Comparison of ENCODE assay signal across 23 cellular contexts in the genomic region with DNA sequence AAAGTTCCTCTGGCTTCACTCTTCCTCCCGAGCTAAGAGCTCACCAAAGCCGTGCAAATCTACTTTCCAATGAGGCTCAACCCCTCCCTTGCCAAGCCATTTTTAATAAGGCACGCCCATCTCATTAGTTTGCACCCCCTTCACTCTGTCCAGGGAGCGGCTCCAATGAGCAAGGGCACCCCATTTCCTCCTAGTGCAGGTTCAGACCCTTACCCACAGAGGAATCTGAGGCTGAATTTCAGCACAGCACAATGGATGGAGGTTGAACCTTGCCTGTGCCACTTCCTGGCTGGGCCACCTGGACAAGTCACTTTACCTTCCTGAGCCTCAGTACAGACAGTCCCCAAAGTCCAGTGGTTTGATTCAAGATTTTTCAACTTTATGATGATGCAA. TPM values are rescaled to one million over a fixed set of nuclear protein-coding genes. Genes with fewer than 3 reads are reported as not detected.
A peak's percentile ranks its signal among the peaks of the same experiment; 100 is the strongest.
DNase-seq lines count a peak whose midpoint lies in the region; ATAC-seq and TF ChIP-seq lines count a peak whose summit lies in the region.
"Had no signal": no experiment of that assay in that cellular context is flagged by ENCODE, and none has a peak within 500 bp of the region (broad histone marks: within the 10 kb centered on the region; RNA-seq: fewer than 3 reads in every experiment).

No MANE protein-coding gene starts in this region.

- no peak for TF ChIP-seq POLR2A in breast epithelium (IDR thresholded peaks at IDR 0.05)
- TF ChIP-seq POLR2A in GM18505 (IDR thresholded peaks at IDR 0.05; ENCODE audit: borderline replicate concordance, extremely low read depth, insufficient read depth, insufficient read length): no peak

- H3K27me3 ChIP-seq in breast epithelium: no peaks in the 10 kb centered on the region
- no peaks in the 10 kb centered on the region for H3K27me3 ChIP-seq in CD8-positive, alpha-beta memory T cell (ENCODE audit: insufficient read depth, low read length, poor library complexity, severe bottlenecking)
- H3K27me3 ChIP-seq: BLaER1, SJCRH30 had no signal

- no peak for ATAC-seq in activated naive CD8-positive, alpha-beta T cell treated with anti-CD3 and anti-CD28 coated beads, Interleukin-2, amount 50 U/mL, for 24 hours
- ATAC-seq in GM18505 (IDR thresholded peaks at IDR 0.05; ENCODE audit: unreplicated experiment) (no peak), HG03025 (IDR thresholded peaks at IDR 0.05; ENCODE audit: low FRiP score, unreplicated experiment) (no peak)
- ATAC-seq: GM23338 had no signal

- no peaks in the 10 kb centered on the region for H3K4me1 ChIP-seq in breast epithelium
- no peaks in the 10 kb centered on the region for H3K4me1 ChIP-seq in CD8-positive, alpha-beta memory T cell (ENCODE audit: insufficient read depth, low read length)
- H3K4me1 ChIP-seq: HAP-1, SJCRH30 had no signal

- intact Hi-C loops in MCF 10A (cut with micrococcal nuclease): no loop called here
- intact Hi-C loops in breast epithelium (cut with DNase I; ENCODE audit: low total_unique reads): no loop called here
- intact Hi-C loops in posterior vena cava (cut with DNase I): no loop called here

- H3K27ac ChIP-seq in breast epithelium: no peak overlapping the region
- H3K27ac ChIP-seq in CD8-positive, alpha-beta memory T cell (ENCODE audit: low read depth, low read length): no peak overlapping the region
- H3K27ac ChIP-seq: BLaER1, KMS-11, SJCRH30 had no signal

- CTCF ChIA-PET in MCF 10A (lab: Yijun Ruan, JAX): interaction anchor here (0.6 to 1.6 kb wide), 2 partner anchors 27 to 96 kb away, joined by 4 read pairs; no protein-coding TSS in a partner anchor
- CTCF ChIA-PET in CD8-positive, alpha-beta memory T cell (lab: Charles Lee): interaction anchor here (0.8 to 1.6 kb wide), 4 partner anchors 9 to 28 kb away, joined by 3 to 6 read pairs (median 3); a partner anchor contains a TSS

- H3K27ac Mint-ChIP-seq in MCF 10A (ENCODE audit: low read depth, unreplicated experiment) (peak overlapping the region; percentile 63), neural crest cell (ENCODE audit: unreplicated experiment) (no peak overlapping the region)
- H3K27ac Mint-ChIP-seq in CD8-positive, alpha-beta memory T cell: peak overlapping the region in 5 of 8 donors; percentile 30 to 45 (median 37)
- H3K27ac Mint-ChIP-seq in activated naive CD8-positive, alpha-beta T cell treated with anti-CD3 and anti-CD28 coated beads, Interleukin-2, amount 50 U/mL, for 24 hours: peak overlapping the region; percentile 54
- H3K27ac Mint-ChIP-seq: GM23338, HFFc6 had no signal

- peaks cover 4% of the 10 kb centered on the region for H3K36me3 ChIP-seq in breast epithelium
- peaks cover 44% of the 10 kb centered on the region for H3K36me3 ChIP-seq in CD8-positive, alpha-beta memory T cell (ENCODE audit: insufficient read depth, low read length)

- POLR2A ChIA-PET in MCF 10A (lab: Yijun Ruan, JAX): interaction anchor here (0.5 to 6.8 kb wide), 5 partner anchors 8 to 105 kb away, joined by 3 to 33 read pairs (median 10); a partner anchor contains a TSS
- POLR2A ChIA-PET in CD8-positive, alpha-beta memory T cell (lab: Charles Lee): no interaction called here

- no peak overlapping the region for H3K4me3 Mint-ChIP-seq in MCF 10A (ENCODE audit: unreplicated experiment)
- H3K4me3 Mint-ChIP-seq in CD8-positive, alpha-beta memory T cell: no peak overlapping the region
- H3K4me3 Mint-ChIP-seq in activated naive CD8-positive, alpha-beta T cell treated with anti-CD3 and anti-CD28 coated beads, Interleukin-2, amount 50 U/mL, for 24 hours: no peak overlapping the region
- no peak overlapping the region for H3K4me3 Mint-ChIP-seq in neural crest cell
- H3K4me3 Mint-ChIP-seq: GM23338, HFFc6, IgD-negative memory B cell had no signal

- H3K9me3 Mint-ChIP-seq in MCF 10A (ENCODE audit: unreplicated experiment): no peaks in the 10 kb centered on the region
- H3K9me3 Mint-ChIP-seq in CD8-positive, alpha-beta memory T cell: no peaks in the 10 kb centered on the region
- H3K9me3 Mint-ChIP-seq in activated naive CD8-positive, alpha-beta T cell treated with anti-CD3 and anti-CD28 coated beads, Interleukin-2, amount 50 U/mL, for 24 hours: no peaks in the 10 kb centered on the region
- no peaks in the 10 kb centered on the region for H3K9me3 Mint-ChIP-seq in neural crest cell
- H3K9me3 Mint-ChIP-seq: GM23338, HFFc6, IgD-negative memory B cell had no signal

- no peaks in the 10 kb centered on the region for H3K9me3 ChIP-seq in breast epithelium
- H3K9me3 ChIP-seq in CD8-positive, alpha-beta memory T cell (ENCODE audit: low read length): no peaks in the 10 kb centered on the region
- H3K9me3 ChIP-seq: BLaER1, HAP-1, SJCRH30 had no signal

- no peak for DNase-seq in MCF 10A (ENCODE audit: unreplicated experiment)
- DNase-seq in breast epithelium (ENCODE audit: low spot score in 2 of 2): no peak
- no peak for DNase-seq in CD8-positive, alpha-beta memory T cell
- DNase-seq in activated naive CD8-positive, alpha-beta T cell treated with anti-CD3 and anti-CD28 coated beads, Interleukin-2, amount 50 U/mL, for 24 hours: no peak
- no peak for DNase-seq in neural crest cell (ENCODE audit: low read depth, low spot score)
- no peak for DNase-seq in posterior vena cava (ENCODE audit: low spot score)
- DNase-seq: DMS153, HFFc6, NCI-H1092, NCI-H1417 treated with DMSO at 0.1 percent for 48 hours, NCI-H187, NCI-H2081 treated with DMSO at 0.1 percent for 48 hours, NCI-H2171, NCI-H345, NCI-H774 had no signal

- H3K36me3 Mint-ChIP-seq in MCF 10A (ENCODE audit: insufficient read depth, unreplicated experiment) (peaks cover 99% of the 10 kb centered on the region), neural crest cell (ENCODE audit: low read depth) (peaks cover 21% of the 10 kb centered on the region)
- H3K36me3 Mint-ChIP-seq in CD8-positive, alpha-beta memory T cell: peaks cover 7 to 85% (median 21%) of the 10 kb centered on the region in 3 donors
- H3K36me3 Mint-ChIP-seq in activated naive CD8-positive, alpha-beta T cell treated with anti-CD3 and anti-CD28 coated beads, Interleukin-2, amount 50 U/mL, for 24 hours (ENCODE audit: low read depth): peaks cover 23% of the 10 kb centered on the region

- H3K4me3 ChIP-seq in breast epithelium: no peak overlapping the region
- H3K4me3 ChIP-seq in CD8-positive, alpha-beta memory T cell (ENCODE audit: low read length): no peak overlapping the region
- H3K4me3 ChIP-seq: BLaER1, GM23338, HAP-1, SJCRH30 had no signal

- H3K4me1 Mint-ChIP-seq in MCF 10A (ENCODE audit: insufficient read depth, unreplicated experiment) (no peaks in the 10 kb centered on the region), neural crest cell (no peaks in the 10 kb centered on the region)
- H3K4me1 Mint-ChIP-seq in CD8-positive, alpha-beta memory T cell: peaks cover 3 to 22% (median 11%) of the 10 kb centered on the region in 3 donors
- peaks cover 9% of the 10 kb centered on the region for H3K4me1 Mint-ChIP-seq in activated naive CD8-positive, alpha-beta T cell treated with anti-CD3 and anti-CD28 coated beads, Interleukin-2, amount 50 U/mL, for 24 hours
- H3K4me1 Mint-ChIP-seq: IgD-negative memory B cell had no signal

- no TSS peak for BruUV-seq in MCF 10A (replicated peaks; lab: Mats Ljungman, UMichigan)

- TF ChIP-seq CTCF in MCF 10A (IDR thresholded peaks at IDR 0.05; ENCODE audit: unreplicated experiment): no peak
- no peak for TF ChIP-seq CTCF in breast epithelium (IDR thresholded peaks at IDR 0.05)
- peak; percentile 1 for TF ChIP-seq CTCF in neural crest cell (conservative IDR thresholded peaks at IDR 0.05)

- H3K27me3 Mint-ChIP-seq in MCF 10A (ENCODE audit: insufficient read depth, unreplicated experiment) (no peaks in the 10 kb centered on the region), neural crest cell (ENCODE audit: low read depth) (no peaks in the 10 kb centered on the region)
- H3K27me3 Mint-ChIP-seq in CD8-positive, alpha-beta memory T cell: no peaks in the 10 kb centered on the region
- H3K27me3 Mint-ChIP-seq in activated naive CD8-positive, alpha-beta T cell treated with anti-CD3 and anti-CD28 coated beads, Interleukin-2, amount 50 U/mL, for 24 hours: no peaks in the 10 kb centered on the region
- H3K27me3 Mint-ChIP-seq: IgD-negative memory B cell had no signal

RNA-seq across cellular contexts. Expression of a gene that starts 25.4 kb away (rescaled TPM):
- total RNA-seq in MCF 10A (2022): 73.3 and 83.6 TPM in 2 replicates
- total RNA-seq in breast epithelium: 10 to 100 TPM; 57.4 to 74.2 (median 61.3) TPM
- 10 to 100 TPM; 38.8 to 38.9 TPM for total RNA-seq in CD8-positive, alpha-beta memory T cell
- polyA plus RNA-seq in CD8-positive, alpha-beta memory T cell: 44.0 TPM
- total RNA-seq in neural crest cell: 37.3 and 41.6 TPM in 2 replicates
- 10 to 100 TPM; 19.8 to 24.0 TPM for total RNA-seq in posterior vena cava

RNA-seq across cellular contexts. Expression of a gene that starts 25.7 kb away (rescaled TPM):
- total RNA-seq in MCF 10A (2022): 10.2 and 12.9 TPM in 2 replicates
- total RNA-seq in breast epithelium: 10 to 100 TPM; 10.5 to 11.5 (median 11.5) TPM
- total RNA-seq in CD8-positive, alpha-beta memory T cell: 10 to 100 TPM; 25.8 to 26.6 TPM
- 22.9 TPM for polyA plus RNA-seq in CD8-positive, alpha-beta memory T cell
- 18.3 and 19.1 TPM in 2 replicates for total RNA-seq in neural crest cell
- 10 to 100 TPM in 1 of 2 donors, 1 to 10 TPM in 1; 9.3 to 10.2 TPM for total RNA-seq in posterior vena cava

RNA-seq across cellular contexts. Expression of a gene that starts 28.1 kb away (rescaled TPM):
- 120 and 124 TPM in 2 replicates for total RNA-seq in MCF 10A (2022)
- 100 to 1,000 TPM in 1 of 3 donors, 10 to 100 TPM in 2; 90.5 to 170 (median 93.4) TPM for total RNA-seq in breast epithelium
- total RNA-seq in CD8-positive, alpha-beta memory T cell: 10 to 100 TPM; 48.8 to 49.4 TPM
- polyA plus RNA-seq in CD8-positive, alpha-beta memory T cell: 75.3 TPM
- total RNA-seq in neural crest cell: 42.7 and 42.9 TPM in 2 replicates
- 100 to 1,000 TPM; 107 to 115 TPM for total RNA-seq in posterior vena cava

RNA-seq across cellular contexts. Expression of a gene that starts 28.3 kb away (rescaled TPM):
- 31.6 and 35.0 TPM in 2 replicates for total RNA-seq in MCF 10A (2022)
- 10 to 100 TPM; 15.1 to 19.9 (median 17.9) TPM for total RNA-seq in breast epithelium
- total RNA-seq in CD8-positive, alpha-beta memory T cell: 10 to 100 TPM; 21.7 to 21.8 TPM
- polyA plus RNA-seq in CD8-positive, alpha-beta memory T cell: 13.9 TPM
- total RNA-seq in neural crest cell: 16.9 and 17.0 TPM in 2 replicates
- 1 to 10 TPM; 7.9 TPM for total RNA-seq in posterior vena cava
